ENCODE assay signal across 11 cellular contexts in the genomic region with DNA sequence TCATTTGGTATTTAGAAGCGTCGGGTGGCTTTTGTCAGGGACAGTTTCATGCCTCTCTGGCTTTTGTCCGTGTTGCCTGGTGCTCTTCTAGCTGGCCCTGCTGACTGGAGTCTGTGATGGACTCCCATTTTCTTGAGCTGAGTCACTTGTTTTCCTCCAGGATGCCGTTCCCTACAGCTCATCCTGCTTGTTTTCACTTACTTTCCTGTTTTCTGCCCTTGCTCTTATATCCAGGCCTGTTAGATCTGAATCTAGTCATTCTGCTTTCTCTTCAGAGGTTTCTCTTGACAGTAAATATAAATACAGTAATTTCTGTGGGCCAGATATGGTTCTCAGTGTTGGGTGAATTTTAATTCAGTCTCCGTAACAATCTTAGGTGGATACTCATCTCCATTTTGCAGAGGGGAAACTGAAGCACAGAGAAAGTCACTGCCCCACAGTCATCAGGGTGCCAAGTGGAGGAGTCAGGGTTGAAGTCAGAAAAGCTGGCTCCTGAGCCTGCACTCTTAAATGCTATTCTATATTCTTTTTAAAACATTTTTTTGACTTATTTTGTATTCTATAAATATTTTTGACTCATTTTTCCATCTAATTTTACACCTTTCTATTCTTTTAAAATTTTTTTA.
DNase-seq lines count a peak whose midpoint lies in the region; ATAC-seq and TF ChIP-seq lines count a peak whose summit lies in the region.
"Had no signal": no experiment of that assay in that cellular context is flagged by ENCODE, and none has a peak within 500 bp of the region (broad histone marks: within the 10 kb centered on the region; RNA-seq: fewer than 3 reads in every experiment).

No MANE protein-coding gene starts in this region.

- no peak for ATAC-seq in activated T-cell treated with anti-CD3 and anti-CD28 coated beads, Interleukin-2, amount 50 U/mL, for 72 hours (replicated peaks in 1 of 2)

- H2AFZ ChIP-seq in osteoblast (ENCODE audit: low read length) = no peak overlapping the region

- H3K27ac ChIP-seq in osteoblast (ENCODE audit: low read depth, low read length) = peak overlapping the region; percentile 76
- H3K27ac ChIP-seq: HL-60 had no signal

- TF ChIP-seq CTCF in CD14-positive monocyte (IDR thresholded peaks at IDR 0.05) = no peak
- no peak for TF ChIP-seq CTCF in fibroblast of villous mesenchyme (IDR thresholded peaks at IDR 0.05; ENCODE audit: insufficient read depth, low read depth, low read length)
- TF ChIP-seq CTCF in osteoblast (IDR thresholded peaks at IDR 0.05; ENCODE audit: extremely low read depth, low read depth, low read length) = no peak

- peaks cover 73% of the 10 kb centered on the region for H3K4me1 ChIP-seq in osteoblast (ENCODE audit: insufficient read depth, low read length)

- H3K36me3 Mint-ChIP-seq in CD14-positive monocyte = peaks cover 10 to 24% of the 10 kb centered on the region in 2 donors
- peaks cover 0 to 2% of the 10 kb centered on the region in 2 donors for H3K36me3 Mint-ChIP-seq in activated T-cell treated with anti-CD3 and anti-CD28 coated beads, Interleukin-2, amount 50 U/mL, for 72 hours (ENCODE audit: insufficient read depth in 2 of 2)

- peaks cover 22% of the 10 kb centered on the region for H4K20me1 ChIP-seq in osteoblast (ENCODE audit: insufficient read depth, low read length)

- H3K27ac Mint-ChIP-seq in CD14-positive monocyte = peak overlapping the region in 4 of 7 donors; percentile 27 to 85 (median 54)
- H3K27ac Mint-ChIP-seq in activated T-cell treated with anti-CD3 and anti-CD28 coated beads, Interleukin-2, amount 50 U/mL, for 72 hours = no peak overlapping the region
- H3K27ac Mint-ChIP-seq: activated B cell treated with CpG ODN at 0.5 μM for 24 hours had no signal

- no peak for DNase-seq in CD14-positive monocyte (ENCODE audit: low spot score)
- DNase-seq in SW480 (ENCODE audit: low spot score) = peak; percentile 23
- peak; percentile 94 for DNase-seq in fibroblast of villous mesenchyme (ENCODE audit: low read depth)
- peak; percentile 89 for DNase-seq in osteoblast (ENCODE audit: insufficient read length, low spot score, missing footprints)
- DNase-seq in UCSD-AML1 (lab: John Stamatoyannopoulos, UW; ENCODE audit: unreplicated experiment) = no peak
- no peak for DNase-seq in activated T-cell treated with anti-CD3 and anti-CD28 coated beads, Interleukin-2, amount 50 U/mL, for 72 hours
- DNase-seq in activated CD4-positive, alpha-beta T cell treated with anti-CD3 and anti-CD28 coated beads for 4 hours = no peak
- DNase-seq in NCI-H446 (lab: John Stamatoyannopoulos, UW) = no peak
- DNase-seq: activated B cell treated with CpG ODN at 0.5 μM for 24 hours, GDM1 had no signal

- H3K4me2 ChIP-seq in osteoblast (ENCODE audit: insufficient read depth, low read length) = peak overlapping the region; percentile 52

- no peaks in the 10 kb centered on the region for H3K9me3 Mint-ChIP-seq in CD14-positive monocyte
- H3K9me3 Mint-ChIP-seq in activated T-cell treated with anti-CD3 and anti-CD28 coated beads, Interleukin-2, amount 50 U/mL, for 72 hours = no peaks in the 10 kb centered on the region
- H3K9me3 Mint-ChIP-seq: activated B cell treated with CpG ODN at 0.5 μM for 24 hours had no signal

- intact Hi-C loops in CD14-positive monocyte (cut with micrococcal nuclease) = no loop called here

- no peaks in the 10 kb centered on the region for H3K27me3 Mint-ChIP-seq in CD14-positive monocyte (ENCODE audit: low read depth in 3 of 3)
- no peaks in the 10 kb centered on the region for H3K27me3 Mint-ChIP-seq in activated T-cell treated with anti-CD3 and anti-CD28 coated beads, Interleukin-2, amount 50 U/mL, for 72 hours (ENCODE audit: low read depth)
- H3K27me3 Mint-ChIP-seq: activated B cell treated with CpG ODN at 0.5 μM for 24 hours had no signal

- H3K27me3 ChIP-seq in osteoblast (ENCODE audit: insufficient read depth, low read length) = no peaks in the 10 kb centered on the region

- H3K4me3 Mint-ChIP-seq in CD14-positive monocyte = no peak overlapping the region
- H3K4me3 Mint-ChIP-seq in activated T-cell treated with anti-CD3 and anti-CD28 coated beads, Interleukin-2, amount 50 U/mL, for 72 hours = no peak overlapping the region
- H3K4me3 Mint-ChIP-seq: activated B cell treated with CpG ODN at 0.5 μM for 24 hours had no signal

- H3K36me3 ChIP-seq in osteoblast (ENCODE audit: insufficient read depth, low read length) = no peaks in the 10 kb centered on the region

- H3K9me3 ChIP-seq in osteoblast (ENCODE audit: low read depth, low read length) = no peaks in the 10 kb centered on the region

- peaks cover 91% of the 10 kb centered on the region for H3K79me2 ChIP-seq in osteoblast (ENCODE audit: insufficient read depth, low read length)

- H3K4me3 ChIP-seq in fibroblast of villous mesenchyme (ENCODE audit: low read depth, low read length) (no peak overlapping the region), osteoblast (ENCODE audit: insufficient read depth, low read length) (peak overlapping the region; percentile 0)

- peaks cover 48% of the 10 kb centered on the region for H3K4me1 Mint-ChIP-seq in CD14-positive monocyte
- peaks cover 37% of the 10 kb centered on the region for H3K4me1 Mint-ChIP-seq in activated T-cell treated with anti-CD3 and anti-CD28 coated beads, Interleukin-2, amount 50 U/mL, for 72 hours (ENCODE audit: low read depth)

Comparison
In these comparisons a context has a peak if more than half of its experiments do, and no peak if none do; other contexts are left out.
1. DNase-seq: peak in SW480 (single experiment), fibroblast of villous mesenchyme (single experiment) and osteoblast (single experiment); none in CD14-positive monocyte (single experiment), UCSD-AML1 (single experiment), activated T-cell treated with anti-CD3 and anti-CD28 coated beads, Interleukin-2, amount 50 U/mL, for 72 hours (0 of 2), activated CD4-positive, alpha-beta T cell treated with anti-CD3 and anti-CD28 coated beads for 4 hours (0 of 2) and NCI-H446 (0 of 2).